In genomic region chr6:25014375-25014774, GRCh38 we compare ENCODE assay signal across 14 cellular contexts.
DNase-seq lines count a peak whose midpoint lies in the region; ATAC-seq and TF ChIP-seq lines count a peak whose summit lies in the region.
"Had no signal": no experiment of that assay in that cellular context is flagged by ENCODE, and none has a peak within 500 bp of the region (broad histone marks: within the 10 kb centered on the region; RNA-seq: fewer than 3 reads in every experiment).

No MANE protein-coding gene starts in this region.

- no peak overlapping the region for H2BK5ac ChIP-seq in trophoblast cell (ENCODE audit: low read depth, low read length, poor library complexity)

- DNase-seq in CD4-positive, alpha-beta T cell = no peak
- DNase-seq in Karpas-422 (peak; percentile 86), trophoblast cell (no peak), AG08396 (ENCODE audit: low spot score) (no peak), NCI-H2196 (lab: John Stamatoyannopoulos, UW; ENCODE audit: unreplicated experiment) (no peak), medulla oblongata (ENCODE audit: extremely low spot score) (no peak)
- DNase-seq in effector memory CD4-positive, alpha-beta T cell = no peak
- DNase-seq: activated CD4-positive, alpha-beta T cell treated with anti-CD3 and anti-CD28 coated beads, Interleukin-2, amount 50 U/mL, for 1 hour; MG63; NCI-H1930; substantia nigra had no signal

- H3K27ac ChIP-seq in CD4-positive, alpha-beta T cell (ENCODE audit: low read depth, low read length) = no peak overlapping the region
- peak overlapping the region; percentile 93 for H3K27ac ChIP-seq in Karpas-422 (ENCODE audit: low read length)
- peak overlapping the region; percentile 72 for H3K27ac ChIP-seq in effector memory CD4-positive, alpha-beta T cell (ENCODE audit: insufficient read depth, low read length, poor library complexity, severe bottlenecking)
- H3K27ac ChIP-seq in trophoblast cell (ENCODE audit: low read depth, low read length) = no peak overlapping the region
- H3K27ac ChIP-seq: BLaER1 had no signal

- ATAC-seq in CD4-positive, alpha-beta T cell (ENCODE audit: poor library complexity) = no peak

- no peak overlapping the region for H4K8ac ChIP-seq in trophoblast cell (ENCODE audit: low read depth, low read length)

- peak overlapping the region; percentile 58 for H2BK12ac ChIP-seq in trophoblast cell (ENCODE audit: low read length)

- CTCF ChIA-PET in CD4-positive, alpha-beta T cell (lab: Charles Lee) = interaction anchor here (0.9 to 7.9 kb wide), 8 partner anchors 7 to 158 kb away, joined by 3 to 68 read pairs (median 3); no protein-coding TSS in a partner anchor

- peak overlapping the region; percentile 89 for H3K27ac Mint-ChIP-seq in CD4-positive, alpha-beta T cell

- no peaks in the 10 kb centered on the region for H4K20me1 ChIP-seq in Karpas-422 (ENCODE audit: insufficient read depth, low read depth, low read length)
- H4K20me1 ChIP-seq: BLaER1 had no signal

- no peaks in the 10 kb centered on the region for H3K36me3 Mint-ChIP-seq in CD4-positive, alpha-beta T cell (ENCODE audit: low read depth)

- no peak overlapping the region for H3K18ac ChIP-seq in trophoblast cell (ENCODE audit: low read length)

- H3K4me1 ChIP-seq in Karpas-422 (ENCODE audit: low read length) = peaks cover 79% of the 10 kb centered on the region
- H3K4me1 ChIP-seq in effector memory CD4-positive, alpha-beta T cell (ENCODE audit: control insufficient read depth, insufficient read depth, low read length, poor library complexity, severe bottlenecking) = peaks cover 32% of the 10 kb centered on the region
- H3K4me1 ChIP-seq in trophoblast cell (ENCODE audit: control insufficient read depth in 1 of 2, insufficient read depth in 2 of 2, low read length in 2 of 2) = peaks cover 9 to 12% of the 10 kb centered on the region in 2 experiments

- no peaks in the 10 kb centered on the region for H3K9me2 ChIP-seq in Karpas-422 (replicated peaks; ENCODE audit: insufficient read depth, low read length)

- WGBS in trophoblast cell (ENCODE audit: extremely low coverage, insufficient coverage, insufficient read length) = no CpG with 5 or more reads among the region's 3 CpGs

- H3K79me2 ChIP-seq in Karpas-422 (ENCODE audit: low read length) (peaks cover 46% of the 10 kb centered on the region), trophoblast cell (ENCODE audit: control insufficient read depth, insufficient read depth, low read length, poor library complexity) (peaks cover 2% of the 10 kb centered on the region)

- peak overlapping the region; percentile 54 for H3K9ac ChIP-seq in Karpas-422 (ENCODE audit: low read length)
- H3K9ac ChIP-seq in trophoblast cell (ENCODE audit: low read length) = no peak overlapping the region
- H3K9ac ChIP-seq: BLaER1 had no signal

- H4K91ac ChIP-seq in trophoblast cell (ENCODE audit: low read depth, low read length) = peak overlapping the region; percentile 62

- no peak overlapping the region for H4K12ac ChIP-seq in trophoblast cell (ENCODE audit: low read depth, low read length)

- H3K4me2 ChIP-seq in Karpas-422 (ENCODE audit: low read depth, low read length, poor library complexity, severe bottlenecking) (peak overlapping the region; percentile 66), trophoblast cell (ENCODE audit: low read length) (no peak overlapping the region)
- H3K4me2 ChIP-seq: BLaER1 had no signal

- peak overlapping the region; percentile 61 for H3K14ac ChIP-seq in trophoblast cell (ENCODE audit: low read length)

- no peaks in the 10 kb centered on the region for H3K27me3 Mint-ChIP-seq in CD4-positive, alpha-beta T cell

- no peaks in the 10 kb centered on the region for H3K27me3 ChIP-seq in CD4-positive, alpha-beta T cell (ENCODE audit: control insufficient read depth, insufficient read depth, low read length)
- H3K27me3 ChIP-seq in Karpas-422 (ENCODE audit: low read length) (no peaks in the 10 kb centered on the region), trophoblast cell (ENCODE audit: insufficient read depth, low read length) (no peaks in the 10 kb centered on the region)
- no peaks in the 10 kb centered on the region for H3K27me3 ChIP-seq in effector memory CD4-positive, alpha-beta T cell (replicated peaks; ENCODE audit: control insufficient read depth, insufficient read depth, low read length, poor library complexity, severe bottlenecking)
- H3K27me3 ChIP-seq: BLaER1, MG63 had no signal

- H3K4me3 ChIP-seq in Karpas-422 (ENCODE audit: low read length) (peak overlapping the region; percentile 37), trophoblast cell (ENCODE audit: low read depth, low read length) (no peak overlapping the region)
- no peak overlapping the region for H3K4me3 ChIP-seq in effector memory CD4-positive, alpha-beta T cell (ENCODE audit: insufficient read depth, low read depth, low read length, poor library complexity, severe bottlenecking)
- H3K4me3 ChIP-seq: BLaER1, MG63, skin epidermis had no signal

- H2AK5ac ChIP-seq in trophoblast cell (ENCODE audit: low read length) = peak overlapping the region; percentile 37

- peaks cover 15% of the 10 kb centered on the region for H3K79me1 ChIP-seq in trophoblast cell (ENCODE audit: low read length)

- H3K9me3 ChIP-seq in CD4-positive, alpha-beta T cell (ENCODE audit: control insufficient read depth, low read length) = no peaks in the 10 kb centered on the region
- no peaks in the 10 kb centered on the region for H3K9me3 ChIP-seq in Karpas-422 (ENCODE audit: low read length)
- no peaks in the 10 kb centered on the region for H3K9me3 ChIP-seq in effector memory CD4-positive, alpha-beta T cell (ENCODE audit: control insufficient read depth, low read length)
- H3K9me3 ChIP-seq in trophoblast cell (ENCODE audit: insufficient read depth, low read depth, low read length) = no peaks in the 10 kb centered on the region
- H3K9me3 ChIP-seq: BLaER1, MG63 had no signal

- H2AFZ ChIP-seq in Karpas-422 (ENCODE audit: low read length) = no peak overlapping the region
- H2AFZ ChIP-seq in trophoblast cell (ENCODE audit: insufficient read depth, low read length, poor library complexity) = no peak overlapping the region

- H3K36me3 ChIP-seq in Karpas-422 (ENCODE audit: insufficient read depth, low read length) = no peaks in the 10 kb centered on the region
- H3K36me3 ChIP-seq in effector memory CD4-positive, alpha-beta T cell (ENCODE audit: control insufficient read depth, insufficient read depth, low read length) = no peaks in the 10 kb centered on the region
- H3K36me3 ChIP-seq in trophoblast cell (ENCODE audit: control insufficient read depth in 1 of 2, insufficient read depth in 2 of 2, low read length in 2 of 2) = no peaks in the 10 kb centered on the region
- H3K36me3 ChIP-seq: BLaER1, MG63 had no signal

- H2BK120ac ChIP-seq in trophoblast cell (ENCODE audit: insufficient read depth, low read length, poor library complexity) = peak overlapping the region; percentile 51

- no peak overlapping the region for H3K4me3 Mint-ChIP-seq in CD4-positive, alpha-beta T cell
- H3K4me3 Mint-ChIP-seq: T-helper 2 cell treated with Interferon-gamma antibody and Interleukin-4, amounts not matched to agents 5 μg/mL and 100 μg/mL, for 36 hours had no signal

- TF ChIP-seq CTCF in CD4-positive, alpha-beta T cell (IDR thresholded peaks at IDR 0.05) = no peak

- no peak overlapping the region for H3K4ac ChIP-seq in trophoblast cell (ENCODE audit: low read depth, low read length)

- H3K4me1 Mint-ChIP-seq in CD4-positive, alpha-beta T cell (ENCODE audit: low read depth) = peaks cover 75% of the 10 kb centered on the region

- POLR2A ChIA-PET in CD4-positive, alpha-beta T cell (lab: Charles Lee) = interaction anchor here (0.8 to 3.8 kb wide), 9 partner anchors 9 to 1012 kb away, joined by 3 to 23 read pairs (median 6); partner anchors contain the start of gene RIPOR2

- no peak overlapping the region for H3K23ac ChIP-seq in trophoblast cell (ENCODE audit: low read length)

- no peaks in the 10 kb centered on the region for H3K9me3 Mint-ChIP-seq in CD4-positive, alpha-beta T cell
- H3K9me3 Mint-ChIP-seq: T-helper 2 cell treated with Interferon-gamma antibody and Interleukin-4, amounts not matched to agents 5 μg/mL and 100 μg/mL, for 36 hours had no signal

- intact Hi-C loops in CD4-positive, alpha-beta T cell (cut with DNase I, micrococcal nuclease) = no loop called here

Comparison
In these comparisons a context has a peak if more than half of its experiments do, and no peak if none do; other contexts are left out.
1. H3K27ac ChIP-seq: peak in Karpas-422 (single experiment) and effector memory CD4-positive, alpha-beta T cell (single experiment); none in CD4-positive, alpha-beta T cell (single experiment) and trophoblast cell (single experiment).